In the genomic region with DNA sequence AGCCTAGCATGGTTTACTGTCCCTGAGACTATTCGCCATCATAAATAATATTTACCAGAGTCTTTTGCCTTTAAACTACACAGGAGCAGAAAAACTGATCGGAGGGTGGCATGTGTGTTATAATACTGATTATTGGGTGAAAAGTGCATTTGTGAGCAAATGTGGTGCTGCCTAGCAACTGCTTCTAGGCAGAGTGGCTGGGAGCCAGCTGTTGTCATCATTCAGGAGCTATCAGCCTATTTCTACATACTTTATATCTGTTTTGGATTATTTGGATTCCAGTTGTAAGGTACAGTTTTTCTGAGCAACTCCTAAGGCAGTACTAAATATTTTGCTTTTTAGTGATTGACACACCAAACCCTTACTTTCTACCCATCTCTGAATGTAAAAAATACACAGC, we compare ENCODE assay signal across 29 cellular contexts.
DNase-seq lines count a peak whose midpoint lies in the region; ATAC-seq and TF ChIP-seq lines count a peak whose summit lies in the region.
"Had no signal": no experiment of that assay in that cellular context is flagged by ENCODE, and none has a peak within 500 bp of the region (broad histone marks: within the 10 kb centered on the region; RNA-seq: fewer than 3 reads in every experiment).

No MANE protein-coding gene starts in this region.

- no peak for ATAC-seq in left ventricle myocardium superior
- ATAC-seq: activated CD8-positive, alpha-beta T cell treated with anti-CD3 and anti-CD28 coated beads, Interleukin-2, amount 10 ng/mL, durations not matched to agents 7 days and 5 days; CD8-positive, alpha-beta T cell; lower lobe of right lung had no signal

- peak; percentile 47 for DNase-seq in left ventricle myocardium superior
- DNase-seq in right atrium auricular region (ENCODE audit: low spot score): no peak
- peak; percentile 5 for DNase-seq in astrocyte of the hippocampus (ENCODE audit: low read depth, low spot score)
- peak; percentile 49 for DNase-seq in iris pigment epithelial cell (ENCODE audit: low read depth)
- peak; percentile 45 for DNase-seq in superior temporal gyrus (ENCODE audit: extremely low spot score)
- DNase-seq in stimulated activated CD4-positive, alpha-beta T cell treated with anti-CD3 and anti-CD28 coated beads, Interleukin-12 subunit alpha, Interleukin-12 subunit beta, amount 100 ng/mL, for 4 hours: no peak
- no peak for DNase-seq in cerebellum (ENCODE audit: low spot score)
- DNase-seq in DMS153 treated with DMSO at 0.1 percent for 48 hours (lab: John Stamatoyannopoulos, UW; ENCODE audit: unreplicated experiment): no peak
- DNase-seq: activated CD4-positive, alpha-beta T cell treated with anti-CD3 and anti-CD28 coated beads for 4 hours; activated CD8-positive, alpha-beta T cell treated with anti-CD3 and anti-CD28 coated beads, Interleukin-2, amount 10 ng/mL, durations not matched to agents 7 days and 5 days; activated T-cell treated with anti-CD3 and anti-CD28 coated beads for 4 hours; CD8-positive, alpha-beta T cell; cortex of kidney; effector memory CD4-positive, alpha-beta T cell; foreskin melanocyte; Kasumi-1; kidney glomerular epithelial cell; lower lobe of right lung; MV-4-11; NCI-H1436 treated with DMSO at 0.1 percent for 48 hours; NCI-H2081 treated with DMSO at 0.1 percent for 48 hours; NCI-H226; NCI-H526 treated with DMSO at 0.1 percent for 48 hours; NK-92 treated with Interleukin-12 subunit alpha and Interleukin-12 subunit beta, amount 100 ng/mL, for 24 hours; small intestine; stimulated activated naive CD4-positive, alpha-beta T cell treated with Interleukin-2 at 50 U/mL for 16 hours; T-helper 9 cell had no signal

- H3K36me3 ChIP-seq in right atrium auricular region: no peaks in the 10 kb centered on the region
- H3K36me3 ChIP-seq: lower lobe of right lung had no signal

- no peaks in the 10 kb centered on the region for H3K4me1 ChIP-seq in right atrium auricular region
- H3K4me1 ChIP-seq: lower lobe of right lung had no signal

- no peaks in the 10 kb centered on the region for H3K27me3 ChIP-seq in right atrium auricular region

- no peak for TF ChIP-seq CTCF in right atrium auricular region (IDR thresholded peaks at IDR 0.05)

- H3K4me3 ChIP-seq in right atrium auricular region: no peak overlapping the region
- H3K4me3 ChIP-seq: lower lobe of right lung had no signal

- no peak overlapping the region for H3K27ac ChIP-seq in right atrium auricular region
- H3K27ac ChIP-seq: epithelial cell of prostate, lower lobe of right lung, VCaP had no signal

- intact Hi-C loops in left ventricle myocardium superior (cut with micrococcal nuclease): no loop called here

- no peaks in the 10 kb centered on the region for H3K9me3 ChIP-seq in right atrium auricular region
- H3K9me3 ChIP-seq: lower lobe of right lung had no signal

Comparison
In these comparisons a context has a peak if more than half of its experiments do, and no peak if none do; other contexts are left out.
1. DNase-seq: peak in left ventricle myocardium superior (single experiment), astrocyte of the hippocampus (single experiment), iris pigment epithelial cell (single experiment) and superior temporal gyrus (single experiment); none in right atrium auricular region (single experiment), stimulated activated CD4-positive, alpha-beta T cell treated with anti-CD3 and anti-CD28 coated beads, Interleukin-12 subunit alpha, Interleukin-12 subunit beta, amount 100 ng/mL, for 4 hours (single experiment), cerebellum (single experiment) and DMS153 treated with DMSO at 0.1 percent for 48 hours (single experiment).